Comparison of ENCODE assay signal across 8 cellular contexts in genomic region chr14:49970474-49971147, GRCh38.
DNase-seq lines count a peak whose midpoint lies in the region; ATAC-seq, FAIRE-seq and TF ChIP-seq lines count a peak whose summit lies in the region.

No MANE protein-coding gene starts in this region.

- H3K4me3 ChIP-seq in A549 (no peak overlapping the region), MM.1S (ENCODE audit: low read length) (peak overlapping the region; percentile 6; the same call in 1 of the 2 replicates), breast epithelium (no peak overlapping the region), muscle layer of duodenum (ENCODE audit: low read depth in 1 of 2, low read length in 2 of 2) (no peak overlapping the region)

- no peaks in the 10 kb centered on the region for H4K20me1 ChIP-seq in MM.1S (ENCODE audit: insufficient read depth, low read length)

- TF ChIP-seq EP300 in A549 (IDR thresholded peaks at IDR 0.05): no peak

- H3K9ac ChIP-seq in MM.1S (ENCODE audit: low read length): peak overlapping the region; percentile 88

- no peak for FAIRE-seq in A549 (lab: Jason Lieb, UNC)

- POLR2A ChIA-PET in A549 (lab: Yijun Ruan, JAX): no interaction called here

- H3K9me2 ChIP-seq in MM.1S (replicated peaks; ENCODE audit: insufficient read depth, low read length): no peaks in the 10 kb centered on the region

- H3F3A ChIP-seq in MM.1S (ENCODE audit: insufficient read depth, low read length): peaks cover 29% of the 10 kb centered on the region

- H3K4me2 ChIP-seq in A549 (peak overlapping the region; percentile 84), MM.1S (ENCODE audit: low read depth, low read length) (peak overlapping the region; percentile 86)

- H3K27me3 ChIP-seq in MM.1S (replicated peaks; ENCODE audit: insufficient read depth, low read length) (no peaks in the 10 kb centered on the region), breast epithelium (no peaks in the 10 kb centered on the region), muscle layer of duodenum (ENCODE audit: low read depth, low read length) (no peaks in the 10 kb centered on the region)

- WGBS in A549 (ENCODE audit: missing lambda C conversion rate): 79% methylated on average over 8 of the region's 8 CpGs

- H3K9me3 ChIP-seq in A549 (no peaks in the 10 kb centered on the region), MM.1S (replicated peaks; ENCODE audit: insufficient read depth, low read length) (no peaks in the 10 kb centered on the region), breast epithelium (no peaks in the 10 kb centered on the region), muscle layer of duodenum (ENCODE audit: control insufficient read depth in 1 of 2, low read length in 2 of 2) (no peaks in the 10 kb centered on the region)

- peak overlapping the region; percentile 87 to 88 for H3K27ac ChIP-seq in A549
- H3K27ac ChIP-seq in MM.1S (ENCODE audit: low read length): peak overlapping the region; percentile 100
- peak overlapping the region; percentile 81 to 93 for H3K27ac ChIP-seq in breast epithelium
- peak overlapping the region; percentile 81 for H3K27ac ChIP-seq in muscle layer of duodenum (ENCODE audit: low read length)

- no peaks in the 10 kb centered on the region for H3K79me2 ChIP-seq in MM.1S (ENCODE audit: low read length)

- TF ChIP-seq RAD21 in A549 (conservative IDR thresholded peaks at IDR 0.05 in 1 of 2, IDR thresholded peaks at IDR 0.05 in 1 of 2): no peak

- ATAC-seq in A549 (no peak), GM19438 (IDR thresholded peaks at IDR 0.05; ENCODE audit: low read depth, unreplicated experiment) (peak; percentile 8)

- CTCF ChIA-PET in A549 (lab: Yijun Ruan, JAX): interaction anchor here (0.9 to 6.1 kb wide), 4 partner anchors 12 to 107 kb away, joined by 3 to 43 read pairs (median 4); no protein-coding TSS in a partner anchor

- H3K36me3 ChIP-seq in MM.1S (replicated peaks; ENCODE audit: insufficient read depth, low read length): no peaks in the 10 kb centered on the region
- H3K36me3 ChIP-seq in breast epithelium: no peaks in the 10 kb centered on the region
- H3K36me3 ChIP-seq in muscle layer of duodenum (ENCODE audit: control insufficient read depth in 1 of 2, insufficient read depth in 2 of 2, low read length in 2 of 2): no peaks in the 10 kb centered on the region

- TF ChIP-seq CTCF in A549 (IDR thresholded peaks at IDR 0.05) (no peak), MM.1S (IDR thresholded peaks at IDR 0.05; ENCODE audit: low read length) (no peak), breast epithelium (IDR thresholded peaks at IDR 0.05) (no peak)

- H3K4me1 ChIP-seq in A549 (peaks cover 75% of the 10 kb centered on the region), MM.1S (ENCODE audit: low read length) (peaks cover 28% of the 10 kb centered on the region), breast epithelium (peaks cover 19 to 26% of the 10 kb centered on the region in 2 donors), muscle layer of duodenum (ENCODE audit: control insufficient read depth in 1 of 2, insufficient read depth in 2 of 2, low read length in 2 of 2) (peaks cover 32 to 33% of the 10 kb centered on the region in 2 donors)

- intact Hi-C loops in breast epithelium (cut with DNase I; ENCODE audit: low total_unique reads): no loop called here

- DNase-seq in A549 (ENCODE audit: low read depth in 1 of 2, low spot score in 1 of 2) (no peak), MM.1S (peak; percentile 27), breast epithelium (ENCODE audit: low spot score in 2 of 2) (no peak), islet precursor cell (no peak), G401 (ENCODE audit: low spot score) (no peak)
- no peak for DNase-seq in stimulated activated CD8-positive, alpha-beta memory T cell treated with anti-CD3 and anti-CD28 coated beads, Interleukin-4, amount 100 ng/mL, for 48 hours

- in situ Hi-C loops in G401 (cut with HindIII; ENCODE audit: low sequenced_read_pairs): no loop called here

- H2AFZ ChIP-seq in MM.1S (ENCODE audit: low read length): peak overlapping the region; percentile 78

- TF ChIP-seq POLR2A in A549 (IDR thresholded peaks at IDR 0.05; ENCODE audit: low read length) (no peak), breast epithelium (IDR thresholded peaks at IDR 0.05) (no peak)

TF ChIP-seq in A549, 52 proteins besides CTCF, POLR2A, EP300 and RAD21:
- peak; percentile 40 for TF ChIP-seq MAFK (IDR thresholded peaks at IDR 0.05; ENCODE audit: partially characterized antibody)
- TF ChIP-seq ATOH8 (CRISPR knock-in tag; IDR thresholded peaks at IDR 0.05; ENCODE audit: low read depth): no peak
- no peak for TF ChIP-seq HOXB5 (CRISPR knock-in tag; IDR thresholded peaks at IDR 0.05)
- no peak for TF ChIP-seq HOXA7 (CRISPR knock-in tag; IDR thresholded peaks at IDR 0.05)
